Comparison of ENCODE assay signal across 8 cellular contexts in the genomic region with DNA sequence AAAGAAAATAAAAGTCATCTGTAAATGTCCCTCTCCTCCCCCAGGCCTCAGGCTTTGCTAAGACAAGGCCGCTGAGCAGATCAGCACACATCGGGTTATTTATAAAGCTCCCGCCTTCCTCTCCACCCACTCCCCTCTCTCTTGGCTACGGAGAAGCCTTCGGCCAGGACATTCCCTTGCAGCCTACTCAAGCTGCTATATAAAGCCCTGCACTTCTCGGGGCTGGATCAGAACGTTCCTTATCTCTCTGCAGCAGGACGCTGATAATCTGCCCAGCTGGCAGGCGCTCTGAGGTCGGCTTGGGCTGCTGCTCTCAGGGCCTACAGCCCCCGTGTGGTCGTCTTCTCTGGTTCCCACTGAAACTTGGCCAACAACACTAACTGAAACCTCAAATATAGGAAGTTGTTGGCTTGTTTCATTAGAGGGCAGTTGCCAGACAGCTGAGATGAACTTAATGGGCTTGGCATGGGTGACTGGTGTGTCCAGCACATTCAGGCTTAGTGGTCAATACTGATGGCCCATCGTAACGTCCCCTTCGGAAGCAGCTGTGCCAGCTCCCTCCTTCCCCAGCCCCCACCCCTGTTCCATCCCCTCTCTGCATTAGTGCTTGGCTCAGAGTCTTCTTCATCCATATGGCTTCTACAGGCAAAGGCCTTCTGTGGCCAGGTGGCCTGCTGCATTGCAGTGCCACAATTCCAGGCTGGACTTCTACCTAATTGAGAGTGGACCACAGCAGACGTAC.
DNase-seq lines count a peak whose midpoint lies in the region; ATAC-seq and TF ChIP-seq lines count a peak whose summit lies in the region.

No MANE protein-coding gene starts in this region.

- H3K4me3 Mint-ChIP-seq in activated T-cell treated with anti-CD3 and anti-CD28 coated beads, Interleukin-2, amount 50 U/mL, for 72 hours: no peak overlapping the region

- peak in 1 of 2 donors; percentile 38 for TF ChIP-seq POLR2A in thyroid gland (IDR thresholded peaks at IDR 0.05)

- no peaks in the 10 kb centered on the region for H3K36me3 ChIP-seq in Karpas-422 (ENCODE audit: insufficient read depth, low read length)
- no peaks in the 10 kb centered on the region for H3K36me3 ChIP-seq in brain microvascular endothelial cell (replicated peaks)
- no peaks in the 10 kb centered on the region for H3K36me3 ChIP-seq in thyroid gland

- no peak overlapping the region for H3K4me2 ChIP-seq in Karpas-422 (ENCODE audit: low read depth, low read length, poor library complexity, severe bottlenecking)

- peak; percentile 63 for TF ChIP-seq CTCF in brain microvascular endothelial cell (IDR thresholded peaks at IDR 0.05; ENCODE audit: low read depth, low read length, missing control alignments)
- TF ChIP-seq CTCF in thyroid gland (IDR thresholded peaks at IDR 0.05): peak in 2 of 6 experiments; percentile 14 to 16

- in situ Hi-C loops in brain microvascular endothelial cell (cut with HindIII; ENCODE audit: low pct_ligation_motif_present, low sequenced_read_pairs): loop anchor here (25.0 kb wide), 2 partner anchors 266 to 641 kb away; partner anchors contain the start of gene ACBD6

- no peaks in the 10 kb centered on the region for H4K20me1 ChIP-seq in Karpas-422 (ENCODE audit: insufficient read depth, low read depth, low read length)

- WGBS in thyroid gland, 2 donors: 22 to 27% methylated on average over 16 of the region's 16 CpGs

- H3K27ac ChIP-seq in Karpas-422 (ENCODE audit: low read length): no peak overlapping the region
- H3K27ac ChIP-seq in brain microvascular endothelial cell: peak overlapping the region; percentile 31
- peak overlapping the region; percentile 6 to 60 (median 53) for H3K27ac ChIP-seq in thyroid gland

- DNase-seq in GM03348 (ENCODE audit: low spot score) (peak; percentile 77), Karpas-422 (peak; percentile 72), brain microvascular endothelial cell (peak; percentile 92), left lobe of liver (ENCODE audit: low spot score) (peak; percentile 62), thyroid gland (peak; percentile 59 to 64), NCI-H2081 (lab: John Stamatoyannopoulos, UW) (no peak)
- DNase-seq in activated T-cell treated with anti-CD3 and anti-CD28 coated beads, Interleukin-2, amount 50 U/mL, for 72 hours: no peak

- no peaks in the 10 kb centered on the region for H3K79me2 ChIP-seq in Karpas-422 (ENCODE audit: low read length)

- intact Hi-C loops in thyroid gland (cut with DNase I): no loop called here

- no peaks in the 10 kb centered on the region for H3K27me3 Mint-ChIP-seq in activated T-cell treated with anti-CD3 and anti-CD28 coated beads, Interleukin-2, amount 50 U/mL, for 72 hours (ENCODE audit: low read depth)

- H3K4me1 Mint-ChIP-seq in activated T-cell treated with anti-CD3 and anti-CD28 coated beads, Interleukin-2, amount 50 U/mL, for 72 hours (ENCODE audit: low read depth): peaks cover 48% of the 10 kb centered on the region

- no peak overlapping the region for H3K9ac ChIP-seq in Karpas-422 (ENCODE audit: low read length)

- H3K36me3 Mint-ChIP-seq in activated T-cell treated with anti-CD3 and anti-CD28 coated beads, Interleukin-2, amount 50 U/mL, for 72 hours (ENCODE audit: insufficient read depth in 2 of 2): no peaks in the 10 kb centered on the region

- H2AFZ ChIP-seq in Karpas-422 (ENCODE audit: low read length): no peak overlapping the region

- H3K4me3 ChIP-seq in Karpas-422 (ENCODE audit: low read length): no peak overlapping the region
- no peak overlapping the region for H3K4me3 ChIP-seq in brain microvascular endothelial cell (ENCODE audit: low read depth, low read length)
- no peak overlapping the region for H3K4me3 ChIP-seq in thyroid gland (replicated peaks in 1 of 3)

- H3K9me3 Mint-ChIP-seq in activated T-cell treated with anti-CD3 and anti-CD28 coated beads, Interleukin-2, amount 50 U/mL, for 72 hours: no peaks in the 10 kb centered on the region

- no peak overlapping the region for H3K27ac Mint-ChIP-seq in activated T-cell treated with anti-CD3 and anti-CD28 coated beads, Interleukin-2, amount 50 U/mL, for 72 hours

- ATAC-seq in GM21717 (IDR thresholded peaks at IDR 0.05; ENCODE audit: unreplicated experiment) (peak; percentile 68), left lobe of liver (peak; percentile 83)
- ATAC-seq in activated T-cell treated with anti-CD3 and anti-CD28 coated beads, Interleukin-2, amount 50 U/mL, for 72 hours (replicated peaks in 1 of 2): no peak

- H3K9me2 ChIP-seq in Karpas-422 (replicated peaks; ENCODE audit: insufficient read depth, low read length): no peaks in the 10 kb centered on the region

- H3K9me3 ChIP-seq in Karpas-422 (ENCODE audit: low read length): no peaks in the 10 kb centered on the region
- no peaks in the 10 kb centered on the region for H3K9me3 ChIP-seq in thyroid gland

- H3K27me3 ChIP-seq in Karpas-422 (ENCODE audit: low read length) (no peaks in the 10 kb centered on the region), brain microvascular endothelial cell (replicated peaks) (no peaks in the 10 kb centered on the region), thyroid gland (no peaks in the 10 kb centered on the region)

- H3K4me1 ChIP-seq in Karpas-422 (ENCODE audit: low read length) (no peaks in the 10 kb centered on the region; the same call in 1 of the 2 replicates), thyroid gland (peaks cover 3 to 14% of the 10 kb centered on the region in 2 donors)

Comparison
In these comparisons a context has a peak if more than half of its experiments do, and no peak if none do; other contexts are left out.
1. DNase-seq: peak in GM03348 (single experiment), Karpas-422 (single experiment), brain microvascular endothelial cell (single experiment), left lobe of liver (single experiment) and thyroid gland (2 of 2); none in NCI-H2081 (0 of 2) and activated T-cell treated with anti-CD3 and anti-CD28 coated beads, Interleukin-2, amount 50 U/mL, for 72 hours (0 of 2).
2. ATAC-seq: peak in GM21717 (single experiment) and left lobe of liver (single experiment); none in activated T-cell treated with anti-CD3 and anti-CD28 coated beads, Interleukin-2, amount 50 U/mL, for 72 hours (0 of 2).